1 cellular context compared by ENCODE assay signal in genomic region chr20:31698803-31699718, GRCh38.
A peak's percentile ranks its signal among the peaks of the same experiment; 100 is the strongest.
TF ChIP-seq lines count a peak whose summit lies in the region.

No MANE protein-coding gene starts in this region.

TF ChIP-seq in HCT116, 20 proteins besides CTCF, POLR2A, EP300 and RAD21 (continued from another document):
- TF ChIP-seq ZBTB33 (IDR thresholded peaks at IDR 0.05; ENCODE audit: extremely low read depth, insufficient replicate concordance, low read length), result peak; percentile 36
- peak; percentile 90 for TF ChIP-seq SP1 (IDR thresholded peaks at IDR 0.05; ENCODE audit: low read depth)
- TF ChIP-seq TCF7L2 (IDR thresholded peaks at IDR 0.05; ENCODE audit: borderline replicate concordance, extremely low read depth, insufficient read depth, insufficient read length), result no peak
- TF ChIP-seq FOSL1 (IDR thresholded peaks at IDR 0.05; ENCODE audit: low read depth), result peak; percentile 56
- peak; percentile 87; the same call in 1 of the 2 replicates for TF ChIP-seq ATF3 (IDR thresholded peaks at IDR 0.05)
- peak; percentile 40 for TF ChIP-seq POLR2AphosphoS5 (IDR thresholded peaks at IDR 0.05; ENCODE audit: low read depth, low read length)
